ENCODE assay signal across 13 cellular contexts in the genomic region with DNA sequence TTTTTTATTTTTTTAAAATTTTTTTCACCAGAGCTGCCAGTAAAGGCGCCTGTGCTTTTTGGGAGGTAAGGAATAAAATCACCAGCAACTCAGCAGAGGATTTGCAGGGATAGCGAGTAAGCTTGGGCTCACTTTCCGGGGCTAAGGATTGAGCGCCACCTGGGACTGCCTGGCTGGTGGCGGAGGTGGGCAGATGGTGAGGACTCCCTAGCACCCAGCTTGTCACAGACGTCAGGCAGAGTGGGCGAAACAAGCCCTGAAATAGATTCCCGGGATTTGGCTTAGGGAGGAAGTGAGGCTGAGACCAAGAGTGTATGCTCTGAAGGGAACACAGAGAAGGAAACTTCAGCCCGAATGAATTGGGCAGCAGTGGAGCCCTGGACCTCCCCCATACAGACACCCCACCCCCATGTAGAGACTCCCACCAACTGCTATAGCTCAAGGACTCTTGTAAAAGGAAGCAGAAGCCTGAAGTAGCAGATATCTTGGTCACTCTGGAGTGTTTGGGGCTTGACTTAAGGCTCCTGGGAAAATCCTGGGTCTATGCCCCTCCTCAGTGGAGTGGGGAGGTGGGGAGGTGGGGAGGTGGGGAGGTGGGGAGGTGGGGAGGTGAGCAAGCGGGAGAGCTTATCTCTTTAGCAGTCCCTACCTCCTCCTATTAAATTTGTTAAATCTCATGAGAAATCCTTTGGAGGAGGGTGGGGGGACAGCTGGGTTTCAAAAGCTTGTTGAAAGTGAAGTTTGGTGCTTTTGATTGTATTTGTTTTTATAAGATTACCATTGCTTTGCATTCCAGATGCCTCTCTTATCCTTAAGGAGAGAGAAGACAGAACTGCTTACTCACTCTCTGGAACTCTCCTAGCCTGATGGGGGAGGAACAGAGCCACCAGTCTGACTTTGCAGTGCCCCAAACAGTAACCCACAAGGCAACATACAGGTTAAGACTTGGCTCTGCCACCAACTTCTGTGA. TPM values are rescaled to one million over a fixed set of nuclear protein-coding genes. Genes with fewer than 3 reads are reported as not detected.
DNase-seq lines count a peak whose midpoint lies in the region; ATAC-seq and TF ChIP-seq lines count a peak whose summit lies in the region.
"Had no signal": no experiment of that assay in that cellular context is flagged by ENCODE, and none has a peak within 500 bp of the region (broad histone marks: within the 10 kb centered on the region; RNA-seq: fewer than 3 reads in every experiment).

No MANE protein-coding gene starts in this region.

- DNase-seq in AG04450 (ENCODE audit: low read depth, low spot score) (peak; percentile 54), MG63 (peak; percentile 56), cardiac fibroblast (ENCODE audit: low read depth in 2 of 2) (peak; percentile 49 to 72), kidney tubule cell (ENCODE audit: low spot score) (peak; percentile 39), NCI-H748 treated with DMSO at 0.1 percent for 48 hours (lab: John Stamatoyannopoulos, UW) (no peak), UCSD-AML1 (lab: John Stamatoyannopoulos, UW; ENCODE audit: unreplicated experiment) (no peak)
- DNase-seq: activated CD8-positive, alpha-beta memory T cell treated with anti-CD3 and anti-CD28 coated beads for 24 hours; NCI-H2081; SJCRH30 had no signal

- peak overlapping the region; percentile 89 for H3K27ac ChIP-seq in AG04450 (ENCODE audit: low read depth, low read length)
- H3K27ac ChIP-seq: BLaER1, HL-60, SJCRH30 had no signal

- POLR2A ChIA-PET in AG04450 (lab: Yijun Ruan, JAX), result interaction anchor here (0.7 to 2.4 kb wide), 6 partner anchors 8 to 77 kb away, joined by 3 to 34 read pairs (median 6); a partner anchor contains a TSS

- H3K27me3 ChIP-seq in AG04450 (ENCODE audit: control insufficient read depth, insufficient read depth, low read length) (no peaks in the 10 kb centered on the region), MG63 (no peaks in the 10 kb centered on the region)
- H3K27me3 ChIP-seq: BLaER1 had no signal

- TF ChIP-seq CTCF in AG04450 (IDR thresholded peaks at IDR 0.05; ENCODE audit: low read depth, low read length) (no peak), cardiac fibroblast (IDR thresholded peaks at IDR 0.05; ENCODE audit: low read depth, low read length) (no peak)

- peaks cover 20% of the 10 kb centered on the region for H3K36me3 ChIP-seq in MG63
- H3K36me3 ChIP-seq: BLaER1, SJCRH30 had no signal

- no peak for ATAC-seq in HG02571 (IDR thresholded peaks at IDR 0.05; ENCODE audit: unreplicated experiment)
- ATAC-seq in HG02588 (IDR thresholded peaks at IDR 0.05; ENCODE audit: unreplicated experiment), result no peak

- CTCF ChIA-PET in AG04450 (lab: Charles Lee), result interaction anchor here (0.6 to 4.0 kb wide), 6 partner anchors 8 to 77 kb away, joined by 3 to 27 read pairs (median 4); a partner anchor contains a TSS

- H3K4me3 ChIP-seq in AG04450 (ENCODE audit: low read depth, low read length) (no peak overlapping the region), MG63 (no peak overlapping the region), cardiac fibroblast (replicated peaks in 1 of 2; ENCODE audit: low read depth in 2 of 2, low read length in 2 of 2) (no peak overlapping the region)
- H3K4me3 ChIP-seq: BLaER1, SJCRH30 had no signal

- H3K9me3 ChIP-seq in AG04450 (ENCODE audit: control insufficient read depth, insufficient read depth, low read length), result no peaks in the 10 kb centered on the region
- no peaks in the 10 kb centered on the region for H3K9me3 ChIP-seq in MG63
- H3K9me3 ChIP-seq: BLaER1, SJCRH30 had no signal

RNA-seq across cellular contexts. Expression of a gene that starts 8.2 kb away (rescaled TPM):
- polyA plus RNA-seq in AG04450 (2011; rRNA removed), result 15.0 and 16.5 TPM in 2 replicates
- 14.9 and 15.4 TPM in 2 replicates for polyA minus RNA-seq in AG04450 (2011; rRNA and poly(A)+ RNA removed)
- total RNA-seq in MG63 (2014; rRNA removed; shearing (Covaris generic); ENCODE audit: low replicate concordance), result 28.8 and 47.4 TPM in 2 replicates

Comparison
In these comparisons a context has a peak if more than half of its experiments do, and no peak if none do; other contexts are left out.
1. DNase-seq: peak in AG04450 (single experiment), MG63 (single experiment), cardiac fibroblast (2 of 2) and kidney tubule cell (single experiment); none in NCI-H748 treated with DMSO at 0.1 percent for 48 hours (single experiment) and UCSD-AML1 (single experiment).